Comparison of ENCODE assay signal across 7 cellular contexts in genomic region chr16:5240278-5240626, GRCh38.
DNase-seq lines count a peak whose midpoint lies in the region; ATAC-seq and TF ChIP-seq lines count a peak whose summit lies in the region.
"Not testable (repeated sequence)": the region's sequence is repeated elsewhere in the genome, so short reads cannot be mapped to it uniquely, and the experiment has no call there.

No MANE protein-coding gene starts in this region.

- H3K18ac ChIP-seq in H9 (ENCODE audit: insufficient read length, low read depth, low read length): not testable (repeated sequence)

- not testable (repeated sequence) for H3K36me3 ChIP-seq in colonic mucosa; cardiac muscle cell; iPS-18a (ENCODE audit: control insufficient read depth, low read depth, low read length); neural cell (ENCODE audit: insufficient read depth, low read length); suprapubic skin

- not testable (repeated sequence) for H2BK20ac ChIP-seq in H9 (ENCODE audit: low read depth, low read length, poor library complexity, severe bottlenecking)

- not testable (repeated sequence) for H3K4me1 ChIP-seq in H9 (ENCODE audit: insufficient read depth, low read length); colonic mucosa; cardiac muscle cell (ENCODE audit: low read depth); iPS-18a (ENCODE audit: control insufficient read depth, low read depth, low read length); suprapubic skin

- not testable (repeated sequence) for H3T11ph ChIP-seq in H9 (ENCODE audit: low read length)

- not testable (repeated sequence) for TF ChIP-seq CTCF in H9 (conservative IDR thresholded peaks at IDR 0.05); WTC11 (IDR thresholded peaks at IDR 0.05); colonic mucosa (IDR thresholded peaks at IDR 0.05); cardiac muscle cell (IDR thresholded peaks at IDR 0.05; ENCODE audit: low read depth, low read length); neural cell (IDR thresholded peaks at IDR 0.05; ENCODE audit: poor library complexity, severe bottlenecking); suprapubic skin (IDR thresholded peaks at IDR 0.05)

- not testable (repeated sequence) for H3K14ac ChIP-seq in H9 (ENCODE audit: insufficient read depth, low read length)

- POLR2A ChIA-PET in WTC11 (lab: Charles Lee): not testable (repeated sequence)

- H3K79me1 ChIP-seq in H9 (ENCODE audit: insufficient read depth, low read depth, low read length, poor library complexity, severe bottlenecking): not testable (repeated sequence)

- H2BK120ac ChIP-seq in H9 (ENCODE audit: low read depth, low read length, poor library complexity, severe bottlenecking): not testable (repeated sequence)

- not testable (repeated sequence) for H3K27me3 ChIP-seq in H9 (ENCODE audit: insufficient read depth, low read length); colonic mucosa
- H3K27me3 ChIP-seq in cardiac muscle cell: peaks cover 54% of the 10 kb centered on the region
- H3K27me3 ChIP-seq in iPS-18a (ENCODE audit: control insufficient read depth, insufficient read depth, low read length): peaks cover 18% of the 10 kb centered on the region
- H3K27me3 ChIP-seq in neural cell (ENCODE audit: insufficient read depth, low read depth, low read length): peaks cover 21% of the 10 kb centered on the region
- H3K27me3 ChIP-seq in suprapubic skin: peaks cover 25% of the 10 kb centered on the region

- H3K23me2 ChIP-seq in H9 (ENCODE audit: insufficient read length, low read depth, low read length, poor library complexity, severe bottlenecking): not testable (repeated sequence)

- H3K9me2 ChIP-seq in neural cell (ENCODE audit: insufficient read depth, low read length): not testable (repeated sequence)

- not testable (repeated sequence) for H2BK15ac ChIP-seq in H9 (ENCODE audit: low read depth, low read length)

- not testable (repeated sequence) for H4K8ac ChIP-seq in H9 (replicated peaks; ENCODE audit: insufficient read length, low read depth, low read length)

- H3K79me2 ChIP-seq in H9 (ENCODE audit: insufficient read depth, low read length); neural cell (replicated peaks; ENCODE audit: insufficient read depth, low read length): not testable (repeated sequence)

- not testable (repeated sequence) for H2AFZ ChIP-seq in H9 (ENCODE audit: low read length); neural cell (ENCODE audit: low read depth, low read length)

- TF ChIP-seq POLR2A in suprapubic skin (IDR thresholded peaks at IDR 0.05): not testable (repeated sequence)

- intact Hi-C loops in colonic mucosa (cut with DNase I): not testable (repeated sequence)

- not testable (repeated sequence) for H3K9me3 Mint-ChIP-seq in H9, WTC11

- DNase-seq in H9; WTC11 (ENCODE audit: low spot score); colonic mucosa; cardiac muscle cell (ENCODE audit: low read depth in 1 of 2, low spot score in 1 of 2); suprapubic skin (ENCODE audit: low spot score in 2 of 2): not testable (repeated sequence)

- H3K9ac ChIP-seq in H9 (ENCODE audit: extremely low read depth, insufficient read length, low read length); colonic mucosa (ENCODE audit: low read depth in 2 of 2, low read length in 2 of 2); iPS-18a (ENCODE audit: low read length); neural cell (ENCODE audit: low read length): not testable (repeated sequence)

- not testable (repeated sequence) for H2BK5ac ChIP-seq in H9 (ENCODE audit: insufficient read length, low read length)

- H3K4me3 ChIP-seq in colonic mucosa (peak overlapping the region; percentile 33), cardiac muscle cell (peak overlapping the region; percentile 18), iPS-18a (ENCODE audit: low read length) (peak overlapping the region; percentile 54), neural cell (ENCODE audit: low read length) (peak overlapping the region; percentile 57), suprapubic skin (peak overlapping the region; percentile 40)

- not testable (repeated sequence) for H3K56ac ChIP-seq in H9 (ENCODE audit: insufficient read length, low read depth, low read length)

- ATAC-seq in WTC11: not testable (repeated sequence)

- not testable (repeated sequence) for H3K9me3 ChIP-seq in H9 (ENCODE audit: control insufficient read depth, low read depth, low read length); colonic mucosa; cardiac muscle cell (ENCODE audit: low read depth); iPS-18a (ENCODE audit: control insufficient read depth, low read depth, low read length); neural cell (ENCODE audit: low read length); suprapubic skin

- WGBS in H9 (ENCODE audit: extremely low coverage, insufficient read length, low lambda C conversion rate): no CpG with 5 or more reads among the region's 18 CpGs
- no CpG with 5 or more reads among the region's 18 CpGs for WGBS in suprapubic skin

- not testable (repeated sequence) for H3K4ac ChIP-seq in H9 (ENCODE audit: low read depth, low read length)

- H4K20me1 ChIP-seq in H9 (ENCODE audit: control insufficient read depth, insufficient read depth, insufficient read length); neural cell (ENCODE audit: insufficient read depth): not testable (repeated sequence)

- not testable (repeated sequence) for H3K36me3 Mint-ChIP-seq in H9 (ENCODE audit: insufficient read depth in 1 of 3, low read depth in 3 of 3); WTC11

- not testable (repeated sequence) for TF ChIP-seq RAD21 in neural cell (conservative IDR thresholded peaks at IDR 0.05)

- H4K91ac ChIP-seq in H9 (ENCODE audit: insufficient read length, low read depth, low read length): not testable (repeated sequence)

- not testable (repeated sequence) for H3K27ac ChIP-seq in H9 (ENCODE audit: insufficient read length, low read depth, low read length); colonic mucosa; cardiac muscle cell; iPS-18a (ENCODE audit: low read length); neural cell (ENCODE audit: low read length); suprapubic skin

- H4K5ac ChIP-seq in H9 (ENCODE audit: insufficient read length, low read depth, low read length): not testable (repeated sequence)

- H3K4me3 Mint-ChIP-seq in H9 (peak overlapping the region; percentile 72 to 83), WTC11 (peak overlapping the region; percentile 64)

- peaks cover 11 to 24% of the 10 kb centered on the region in 2 experiments for H3K4me1 Mint-ChIP-seq in H9
- H3K4me1 Mint-ChIP-seq in WTC11: not testable (repeated sequence)

- H3K4me2 ChIP-seq in H9 (ENCODE audit: insufficient read depth, insufficient read length, low read length); neural cell (ENCODE audit: low read length): not testable (repeated sequence)

- CTCF ChIA-PET in WTC11 (lab: Charles Lee): interaction anchor here (1.1 to 1.9 kb wide), 7 partner anchors 12 to 376 kb away, joined by 3 to 12 read pairs (median 4); no protein-coding TSS in a partner anchor

- H2AK5ac ChIP-seq in H9 (ENCODE audit: insufficient read length, low read length): not testable (repeated sequence)

- H3K27ac Mint-ChIP-seq in H9, WTC11: not testable (repeated sequence)

- H3K27me3 Mint-ChIP-seq in H9 (ENCODE audit: low read depth) (peaks cover 40% of the 10 kb centered on the region), WTC11 (ENCODE audit: low read depth) (peaks cover 31% of the 10 kb centered on the region)

- TF ChIP-seq EP300 in neural cell (conservative IDR thresholded peaks at IDR 0.05; ENCODE audit: poor library complexity, severe bottlenecking); suprapubic skin (IDR thresholded peaks at IDR 0.05): not testable (repeated sequence)

- not testable (repeated sequence) for H2BK12ac ChIP-seq in H9 (ENCODE audit: insufficient read length, low read depth, low read length)

- not testable (repeated sequence) for H3F3A ChIP-seq in neural cell (ENCODE audit: insufficient read depth, low read length, poor library complexity, severe bottlenecking)

- H3K23ac ChIP-seq in H9 (ENCODE audit: insufficient read length, low read depth, low read length): not testable (repeated sequence)
